ENCODE assay signal across 1 cellular context in the genomic region with DNA sequence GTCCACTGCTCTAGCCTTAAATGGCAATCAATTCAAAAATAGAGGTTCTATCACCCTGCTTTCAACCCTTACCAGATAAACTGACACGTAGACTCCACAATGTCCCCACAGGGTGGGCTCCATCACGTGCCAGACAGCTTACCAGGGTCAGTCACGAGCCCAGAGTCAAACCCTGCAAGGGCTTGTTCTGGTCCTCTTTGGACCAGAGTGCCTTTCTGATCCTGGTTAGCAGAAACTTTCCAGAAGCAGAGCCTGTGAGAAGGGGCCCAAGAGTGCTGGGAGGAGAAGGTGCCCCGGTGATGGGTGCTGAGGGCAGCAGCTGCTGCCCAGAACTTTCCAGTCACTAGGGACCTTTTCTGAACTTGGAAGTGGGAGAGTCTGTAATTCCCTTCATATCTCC.
TF ChIP-seq lines count a peak whose summit lies in the region.

No MANE protein-coding gene starts in this region.

TF ChIP-seq in GM12878, 131 proteins besides CTCF, POLR2A, EP300 and RAD21 (continued from another document):
- TF ChIP-seq, protein P1, sequence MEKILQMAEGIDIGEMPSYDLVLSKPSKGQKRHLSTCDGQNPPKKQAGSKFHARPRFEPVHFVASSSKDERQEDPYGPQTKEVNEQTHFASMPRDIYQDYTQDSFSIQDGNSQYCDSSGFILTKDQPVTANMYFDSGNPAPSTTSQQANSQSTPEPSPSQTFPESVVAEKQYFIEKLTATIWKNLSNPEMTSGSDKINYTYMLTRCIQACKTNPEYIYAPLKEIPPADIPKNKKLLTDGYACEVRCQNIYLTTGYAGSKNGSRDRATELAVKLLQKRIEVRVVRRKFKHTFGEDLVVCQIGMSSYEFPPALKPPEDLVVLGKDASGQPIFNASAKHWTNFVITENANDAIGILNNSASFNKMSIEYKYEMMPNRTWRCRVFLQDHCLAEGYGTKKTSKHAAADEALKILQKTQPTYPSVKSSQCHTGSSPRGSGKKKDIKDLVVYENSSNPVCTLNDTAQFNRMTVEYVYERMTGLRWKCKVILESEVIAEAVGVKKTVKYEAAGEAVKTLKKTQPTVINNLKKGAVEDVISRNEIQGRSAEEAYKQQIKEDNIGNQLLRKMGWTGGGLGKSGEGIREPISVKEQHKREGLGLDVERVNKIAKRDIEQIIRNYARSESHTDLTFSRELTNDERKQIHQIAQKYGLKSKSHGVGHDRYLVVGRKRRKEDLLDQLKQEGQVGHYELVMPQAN (conservative IDR thresholded peaks at IDR 0.05), result no peak
